26 cellular contexts compared by ENCODE assay signal in the genomic region with DNA sequence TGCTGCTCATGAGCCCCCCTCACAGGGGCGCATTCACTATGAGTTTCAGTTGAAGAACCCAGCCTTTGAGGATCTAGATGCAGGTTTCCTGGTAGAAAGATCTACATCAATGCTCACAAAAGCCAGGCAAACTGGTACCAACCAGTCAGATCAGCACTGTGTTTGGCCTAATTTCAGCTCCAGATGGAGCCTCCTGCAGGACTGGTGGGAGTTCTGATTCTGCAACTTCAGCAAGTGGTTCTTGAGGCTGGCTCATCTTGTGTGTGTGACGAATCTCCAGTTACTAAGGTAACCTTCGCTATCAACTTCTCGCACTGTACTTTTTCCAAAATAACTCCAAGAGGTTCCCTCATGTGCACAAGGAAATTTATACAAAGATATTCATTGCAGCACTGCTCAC.
DNase-seq lines count a peak whose midpoint lies in the region; ATAC-seq and TF ChIP-seq lines count a peak whose summit lies in the region.
"Had no signal": no experiment of that assay in that cellular context is flagged by ENCODE, and none has a peak within 500 bp of the region (broad histone marks: within the 10 kb centered on the region; RNA-seq: fewer than 3 reads in every experiment).

No MANE protein-coding gene starts in this region.

- H2BK15ac ChIP-seq in IMR-90 (ENCODE audit: low read depth, low read length), result no peak overlapping the region

- POLR2A ChIA-PET in IMR-90 (lab: Charles Lee; ENCODE audit: unreplicated experiment), result no interaction called here

- no peaks in the 10 kb centered on the region for H3K9me3 Mint-ChIP-seq in neural crest cell
- H3K9me3 Mint-ChIP-seq: activated CD8-positive, alpha-beta T cell treated with anti-CD3 and anti-CD28 coated beads for 36 hours; CD8-positive, alpha-beta memory T cell; dendritic cell treated with granulocyte-macrophage colony-stimulating factor and Interleukin-4, amounts not matched to agents 40 ng/mL and 50 ng/mL, for 4 days; HFFc6; stimulated activated memory B cell treated with anti-CD40 and anti-IgM and Interleukin-4, amounts not matched to agents 10 μg/mL and 1 μg/mL and 100 μg/mL, for 72 hours had no signal

- DNase-seq in DMS 273 (lab: John Stamatoyannopoulos, UW; ENCODE audit: unreplicated experiment), result peak; percentile 46
- DNase-seq in DMS 273 treated with DMSO at 0.1 percent for 48 hours (lab: John Stamatoyannopoulos, UW), result no peak
- no peak for DNase-seq in IMR-90
- DNase-seq in cerebellar nuclear complex (lab: John Stamatoyannopoulos, UW), result peak; percentile 14 to 55
- no peak for DNase-seq in neural crest cell (ENCODE audit: low read depth, low spot score)
- DNase-seq in NCI-H1436 (lab: John Stamatoyannopoulos, UW), result no peak
- no peak for DNase-seq in HuH-7.5 (ENCODE audit: low spot score)
- DNase-seq in COR-L47 (lab: John Stamatoyannopoulos, UW), result no peak
- DNase-seq: activated CD4-positive, alpha-beta T cell treated with anti-CD3 and anti-CD28 coated beads for 1 hour; activated CD8-positive, alpha-beta T cell treated with anti-CD3 and anti-CD28 coated beads for 36 hours; activated gamma-delta T cell; amniotic stem cell; CD8-positive, alpha-beta memory T cell; DMS79; HFFc6; NCI-H146; NCI-H510A treated with DMSO at 0.1 percent for 48 hours; SHP77 treated with DMSO at 0.1 percent for 48 hours; small intestine; stimulated activated CD4-positive, alpha-beta T cell treated with anti-CD3 and anti-CD28 coated beads, Interleukin-2, amount 100 ng/mL, for 48 hours had no signal

- peaks cover 36% of the 10 kb centered on the region for H3K36me3 ChIP-seq in IMR-90 (ENCODE audit: control insufficient read depth, insufficient read depth, low read length)

- H3K4me3 Mint-ChIP-seq in neural crest cell, result no peak overlapping the region
- H3K4me3 Mint-ChIP-seq: activated CD8-positive, alpha-beta T cell treated with anti-CD3 and anti-CD28 coated beads for 36 hours; CD8-positive, alpha-beta memory T cell; dendritic cell treated with granulocyte-macrophage colony-stimulating factor and Interleukin-4, amounts not matched to agents 40 ng/mL and 50 ng/mL, for 4 days; HFFc6; stimulated activated memory B cell treated with anti-CD40 and anti-IgM and Interleukin-4, amounts not matched to agents 10 μg/mL and 1 μg/mL and 100 μg/mL, for 72 hours had no signal

- no peak overlapping the region for H2AK9ac ChIP-seq in IMR-90 (replicated peaks; ENCODE audit: low read depth, low read length, poor library complexity)

- no peaks in the 10 kb centered on the region for H3K27me3 Mint-ChIP-seq in neural crest cell (ENCODE audit: low read depth)
- H3K27me3 Mint-ChIP-seq: activated CD8-positive, alpha-beta T cell treated with anti-CD3 and anti-CD28 coated beads for 36 hours; CD8-positive, alpha-beta memory T cell; dendritic cell treated with granulocyte-macrophage colony-stimulating factor and Interleukin-4, amounts not matched to agents 40 ng/mL and 50 ng/mL, for 4 days; stimulated activated memory B cell treated with anti-CD40 and anti-IgM and Interleukin-4, amounts not matched to agents 10 μg/mL and 1 μg/mL and 100 μg/mL, for 72 hours had no signal

- no peaks in the 10 kb centered on the region for H3K27me3 ChIP-seq in IMR-90 (ENCODE audit: control insufficient read depth, insufficient read depth, low read length)
- H3K27me3 ChIP-seq: neutrophil, thyroid gland had no signal

- H2AK5ac ChIP-seq in IMR-90 (ENCODE audit: low read depth, low read length), result peak overlapping the region; percentile 56; the same call in 1 of the 2 replicates

- peak overlapping the region; percentile 32; the same call in 1 of the 2 replicates for H3K27ac ChIP-seq in IMR-90 (ENCODE audit: insufficient read depth, low read length)
- H3K27ac ChIP-seq: 22Rv1, KMS-11, neutrophil, thyroid gland had no signal

- H3K36me3 Mint-ChIP-seq in neural crest cell (ENCODE audit: low read depth), result peaks cover 28% of the 10 kb centered on the region

- peaks cover 25 to 58% of the 10 kb centered on the region in 2 experiments; a peak in 3 of 4 replicates for H3K79me1 ChIP-seq in IMR-90 (ENCODE audit: low read depth in 1 of 2, low read length in 2 of 2)

- H3K9me1 ChIP-seq in IMR-90 (ENCODE audit: insufficient read depth, low read length), result peaks cover 23% of the 10 kb centered on the region

- no peak overlapping the region; the same call in 1 of the 2 replicates for H2BK120ac ChIP-seq in IMR-90 (ENCODE audit: low read depth, low read length)

- no peak overlapping the region for H2BK20ac ChIP-seq in IMR-90 (ENCODE audit: low read depth, low read length)

- dilution Hi-C loops in IMR-90 (cut with HindIII; ENCODE audit: low sequenced_read_pairs, unreplicated experiment), result no loop called here

- no peak for TF ChIP-seq POLR2A in IMR-90 (IDR thresholded peaks at IDR 0.05; ENCODE audit: low read depth, low read length)

- H3K4me1 ChIP-seq in IMR-90 (ENCODE audit: control insufficient read depth, insufficient read depth, low read length), result peaks cover 15% of the 10 kb centered on the region

- no peak overlapping the region for H3K56ac ChIP-seq in IMR-90 (ENCODE audit: extremely low read depth, insufficient read depth, low read length)

- H3K18ac ChIP-seq in IMR-90 (ENCODE audit: low read depth, low read length), result peak overlapping the region; percentile 14; the same call in 1 of the 2 replicates

- TF ChIP-seq CTCF in IMR-90 (conservative IDR thresholded peaks at IDR 0.05; ENCODE audit: low read depth, low read length) (no peak), neural crest cell (conservative IDR thresholded peaks at IDR 0.05) (no peak)

- WGBS in IMR-90 (ENCODE audit: extremely low coverage in 2 of 2, insufficient read length in 1 of 2), 2 experiments, result no CpG with 5 or more reads among the region's 4 CpGs

- H3K9ac ChIP-seq in IMR-90 (ENCODE audit: low read depth, low read length), result no peak overlapping the region
- H3K9ac ChIP-seq: KMS-11 had no signal

- no peak overlapping the region for H4K8ac ChIP-seq in IMR-90 (ENCODE audit: low read depth in 2 of 2, low read length in 2 of 2)

- peak overlapping the region; percentile 14; the same call in 1 of the 2 replicates for H3K14ac ChIP-seq in IMR-90 (replicated peaks; ENCODE audit: low read depth, low read length)

- no peaks in the 10 kb centered on the region for H3K4me1 Mint-ChIP-seq in neural crest cell
- H3K4me1 Mint-ChIP-seq: CD8-positive, alpha-beta memory T cell; stimulated activated memory B cell treated with anti-CD40 and anti-IgM and Interleukin-4, amounts not matched to agents 10 μg/mL and 1 μg/mL and 100 μg/mL, for 72 hours had no signal

- no peak overlapping the region for H3K4me3 ChIP-seq in IMR-90 (ENCODE audit: insufficient read depth, low read depth, low read length)
- H3K4me3 ChIP-seq: thyroid gland had no signal

- H3K4me2 ChIP-seq in IMR-90 (ENCODE audit: low read depth, low read length), result no peak overlapping the region
- H3K4me2 ChIP-seq: KMS-11 had no signal

- intact Hi-C loops in IMR-90 (cut with micrococcal nuclease), result no loop called here

- CTCF ChIA-PET in IMR-90 (lab: Yijun Ruan, JAX), result interaction anchor here (1.0 kb wide), 1 partner anchor 146 kb away, joined by 3 read pairs; no protein-coding TSS in a partner anchor

- H2AFZ ChIP-seq in IMR-90 (replicated peaks; ENCODE audit: low read length, poor library complexity), result no peak overlapping the region

- no peak overlapping the region for H3K23ac ChIP-seq in IMR-90 (ENCODE audit: low read depth, low read length)

- peak overlapping the region; percentile 21 for H2BK5ac ChIP-seq in IMR-90 (ENCODE audit: low read depth, low read length, poor library complexity, severe bottlenecking)

- H4K5ac ChIP-seq in IMR-90 (ENCODE audit: low read depth, low read length), result no peak overlapping the region

- no peak for ATAC-seq in IMR-90 (ENCODE audit: low read depth)
- ATAC-seq: activated CD8-positive, alpha-beta T cell treated with anti-CD3 and anti-CD28 coated beads for 36 hours; stimulated activated memory B cell treated with anti-CD40 and anti-IgM and Interleukin-4, amounts not matched to agents 10 μg/mL and 1 μg/mL and 100 μg/mL, for 72 hours had no signal

- no TSS peak for BruUV-seq in IMR-90 (replicated peaks; lab: Mats Ljungman, UMichigan)

- no peak for TF ChIP-seq RAD21 in IMR-90 (IDR thresholded peaks at IDR 0.05; ENCODE audit: low read length)

- peak overlapping the region; percentile 57 for H3K27ac Mint-ChIP-seq in neural crest cell (ENCODE audit: unreplicated experiment)
- H3K27ac Mint-ChIP-seq: activated CD8-positive, alpha-beta T cell treated with anti-CD3 and anti-CD28 coated beads for 36 hours; dendritic cell treated with granulocyte-macrophage colony-stimulating factor and Interleukin-4, amounts not matched to agents 40 ng/mL and 50 ng/mL, for 4 days; HFFc6; stimulated activated memory B cell treated with anti-CD40 and anti-IgM and Interleukin-4, amounts not matched to agents 10 μg/mL and 1 μg/mL and 100 μg/mL, for 72 hours had no signal

- peaks cover 3% of the 10 kb centered on the region for H4K20me1 ChIP-seq in IMR-90 (ENCODE audit: insufficient read depth, low read length)

- in situ Hi-C loops in IMR-90 (cut with MboI; ENCODE audit: low sequenced_read_pairs), result no loop called here

- no peaks in the 10 kb centered on the region for H3K9me3 ChIP-seq in IMR-90 (ENCODE audit: control insufficient read depth, insufficient read depth, low read length)
- H3K9me3 ChIP-seq: neutrophil, thyroid gland had no signal

- H3K4ac ChIP-seq in IMR-90 (ENCODE audit: low read depth, low read length), result 0 out of 2 replicates have a peak overlapping the region, but pooled peaks have one; percentile 31

- 0 out of 2 replicates have a peak overlapping the region, but pooled peaks have one; percentile 10 for H4K91ac ChIP-seq in IMR-90 (ENCODE audit: insufficient read depth, low read depth, low read length)

TF ChIP-seq in IMR-90, 13 proteins besides CTCF, POLR2A, EP300 and RAD21 (continues in another document):
- TF ChIP-seq MXI1 (IDR thresholded peaks at IDR 0.05; ENCODE audit: borderline replicate concordance, low read depth, low read length) (no peak), CEBPB (IDR thresholded peaks at IDR 0.05; ENCODE audit: low read depth, low read length) (no peak), MAFK (IDR thresholded peaks at IDR 0.05; ENCODE audit: low read depth, low read length) (no peak), RCOR1 (IDR thresholded peaks at IDR 0.05; ENCODE audit: insufficient replicate concordance, low read length) (no peak), BHLHE40 (IDR thresholded peaks at IDR 0.05; ENCODE audit: low read depth, low read length) (no peak), NFE2L2 (IDR thresholded peaks at IDR 0.05; ENCODE audit: low read depth, low read length) (no peak), ELK1 (IDR thresholded peaks at IDR 0.05; ENCODE audit: borderline replicate concordance, low read depth, low read length) (no peak)

Comparison
In these comparisons a context has a peak if more than half of its experiments do, and no peak if none do; other contexts are left out.
1. DNase-seq: peak in DMS 273 (single experiment) and cerebellar nuclear complex (2 of 2); none in DMS 273 treated with DMSO at 0.1 percent for 48 hours (single experiment), IMR-90 (single experiment), neural crest cell (single experiment), NCI-H1436 (single experiment), HuH-7.5 (single experiment) and COR-L47 (single experiment).